Comparison of ENCODE assay signal across 1 cellular context in genomic region chr4:2394544-2394943, GRCh38.
TF ChIP-seq lines count a peak whose summit lies in the region.

No MANE protein-coding gene starts in this region.

TF ChIP-seq in GM23338, 12 proteins besides CTCF, POLR2A, EP300 and RAD21 (continued from another document):
- TF ChIP-seq REST (IDR thresholded peaks at IDR 0.05; ENCODE audit: unreplicated experiment) = no peak
TF ChIP-seq in GM23338: peak in this region for 0.
